ENCODE assay signal across 8 cellular contexts in the genomic region with DNA sequence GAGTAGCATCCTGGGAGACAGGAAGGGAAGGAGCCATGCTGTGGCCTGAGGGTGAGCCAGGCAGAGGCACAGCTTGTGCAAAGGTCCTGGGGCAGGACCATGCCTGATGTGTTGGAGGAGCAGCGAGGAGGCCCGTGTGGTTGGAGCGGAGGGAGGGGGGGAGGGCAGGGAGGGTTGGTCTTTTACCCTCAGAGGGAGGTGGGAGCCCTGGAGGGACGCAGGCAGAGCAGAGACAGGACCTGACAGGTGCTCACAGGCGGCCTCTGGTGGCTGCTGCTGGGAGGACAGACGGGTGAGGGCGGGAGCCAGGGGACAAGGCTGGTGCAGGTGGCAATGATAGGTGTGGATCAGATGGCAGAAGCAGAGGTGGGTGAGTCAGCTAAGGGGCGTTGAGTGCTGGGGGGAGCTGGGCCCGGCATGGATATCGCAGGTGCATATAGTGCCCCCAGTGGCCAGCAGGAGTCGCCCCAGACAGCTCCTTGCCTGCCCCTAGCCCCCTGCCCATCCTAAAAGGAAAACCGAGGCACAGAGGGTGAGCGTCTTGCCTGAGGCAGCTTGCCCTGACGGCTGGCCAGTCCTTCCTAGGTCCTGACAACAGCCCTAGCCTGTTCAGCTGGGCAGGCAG. TPM values are rescaled to one million over a fixed set of nuclear protein-coding genes. Genes with fewer than 3 reads are reported as not detected.
DNase-seq lines count a peak whose midpoint lies in the region; ATAC-seq, FAIRE-seq and TF ChIP-seq lines count a peak whose summit lies in the region.

No MANE protein-coding gene starts in this region.

- H3K9me3 ChIP-seq in fibroblast of lung (ENCODE audit: control insufficient read depth, insufficient read depth, low read depth, low read length) (no peaks in the 10 kb centered on the region), pancreas (no peaks in the 10 kb centered on the region)

- no peak overlapping the region for H3K4me2 ChIP-seq in fibroblast of lung (ENCODE audit: extremely low read depth, insufficient read depth, low read length)

- H3K27me3 ChIP-seq in fibroblast of lung (ENCODE audit: control insufficient read depth, insufficient read depth, low read length), result no peaks in the 10 kb centered on the region
- H3K27me3 ChIP-seq in pancreas, result no peaks in the 10 kb centered on the region

- peak; percentile 65 to 78 for TF ChIP-seq CTCF in fibroblast of lung (conservative IDR thresholded peaks at IDR 0.05 in 1 of 2, IDR thresholded peaks at IDR 0.05 in 1 of 2; ENCODE audit: low read depth in 1 of 2, low read length in 2 of 2)
- TF ChIP-seq CTCF in pancreas (IDR thresholded peaks at IDR 0.05), result peak; percentile 52 to 69 (median 65)

- no peak for FAIRE-seq in pancreas (lab: Jason Lieb, UNC)

- intact Hi-C loops in pancreas (cut with DNase I), result no loop called here

- no peak for TF ChIP-seq POLR2A in GM18505 (IDR thresholded peaks at IDR 0.05; ENCODE audit: borderline replicate concordance, extremely low read depth, insufficient read depth, insufficient read length)

- ATAC-seq in pancreas, result peak; percentile 75 to 89 (median 84)
- no peak for ATAC-seq in GM18505 (IDR thresholded peaks at IDR 0.05; ENCODE audit: unreplicated experiment)
- no peak for ATAC-seq in HG02678 (IDR thresholded peaks at IDR 0.05; ENCODE audit: unreplicated experiment)

- DNase-seq in NCI-H1417 (lab: John Stamatoyannopoulos, UW) (peak in 2 of 3 experiments; percentile 21 to 55), NCI-H1417 treated with DMSO at 0.1 percent for 48 hours (lab: John Stamatoyannopoulos, UW) (no peak), NCI-H69 (lab: John Stamatoyannopoulos, UW) (peak; percentile 87), fibroblast of lung (ENCODE audit: low read depth in 2 of 2) (peak; percentile 14 to 16), pancreas (peak; percentile 39 to 91 (median 76))
- DNase-seq in activated CD8-positive, alpha-beta memory T cell treated with anti-CD3 and anti-CD28 coated beads, Interleukin-2, amount 50 U/mL, for 48 hours, result peak; percentile 93

- no peak overlapping the region for H3K27ac ChIP-seq in fibroblast of lung (ENCODE audit: insufficient read depth, low read length)
- H3K27ac ChIP-seq in pancreas, result no peak overlapping the region

- H3K36me3 ChIP-seq in fibroblast of lung (ENCODE audit: control insufficient read depth, insufficient read depth, low read length) (peaks cover 4% of the 10 kb centered on the region), pancreas (no peaks in the 10 kb centered on the region)

- no peak overlapping the region for H2AFZ ChIP-seq in fibroblast of lung (ENCODE audit: low read length)

- H3K4me3 ChIP-seq in fibroblast of lung (replicated peaks in 1 of 4; ENCODE audit: control extremely low read depth in 1 of 4, insufficient read depth in 1 of 4, low read depth in 3 of 4, low read length in 4 of 4) (no peak overlapping the region), pancreas (no peak overlapping the region)

- WGBS in pancreas, 2 donors, result 11% methylated on average over 13 to 14 of the region's 14 CpGs

- H3K9ac ChIP-seq in fibroblast of lung (ENCODE audit: insufficient read depth, low read length), result no peak overlapping the region

- H3K79me2 ChIP-seq in fibroblast of lung (ENCODE audit: control insufficient read depth, insufficient read depth, low read length), result no peaks in the 10 kb centered on the region

- H4K20me1 ChIP-seq in fibroblast of lung (ENCODE audit: control insufficient read depth, extremely low read depth, insufficient read depth, low read length), result no peaks in the 10 kb centered on the region

- no peaks in the 10 kb centered on the region for H3K4me1 ChIP-seq in fibroblast of lung (ENCODE audit: control insufficient read depth, extremely low read depth, insufficient read depth, low read length)
- H3K4me1 ChIP-seq in pancreas, result no peaks in the 10 kb centered on the region

RNA-seq across cellular contexts. Expression of a gene that starts 9.8 kb away (rescaled TPM):
- total RNA-seq in fibroblast of lung (not detected in 2 replicates), pancreas (1 to 10 TPM in 3 of 6 donors, under 1 TPM in 3; 0.19 to 3.0 (median 0.83) TPM)
- polyA plus RNA-seq in fibroblast of lung (not detected in 2 replicates), pancreas (1 to 10 TPM; 1.3 to 2.4 TPM)
- not detected in 2 replicates for polyA plus RNA-seq in fibroblast of lung (2012)
- polyA minus RNA-seq in fibroblast of lung (ENCODE audit: low replicate concordance), result not detected in 2 replicates

RNA-seq across cellular contexts. Expression of a gene that starts 31.9 kb away (rescaled TPM):
- total RNA-seq in fibroblast of lung (40.8 and 46.2 TPM in 2 replicates), pancreas (10 to 100 TPM; 17.4 to 28.0 (median 23.6) TPM)
- polyA plus RNA-seq in fibroblast of lung (43.7 and 61.4 TPM in 2 replicates), pancreas (10 to 100 TPM; 25.6 to 28.4 TPM)
- polyA plus RNA-seq in fibroblast of lung (2012), result 58.8 and 73.6 TPM in 2 replicates
- polyA minus RNA-seq in fibroblast of lung (ENCODE audit: low replicate concordance), result 184 and 228 TPM in 2 replicates

RNA-seq across cellular contexts. Expression of a gene that starts 52.6 kb away (rescaled TPM):
- total RNA-seq in fibroblast of lung, result not detected in 2 replicates
- polyA plus RNA-seq in fibroblast of lung, result not detected in 2 replicates
- polyA plus RNA-seq in fibroblast of lung (2012), result not detected in 2 replicates
- polyA minus RNA-seq in fibroblast of lung (ENCODE audit: low replicate concordance), result not detected in 2 replicates
- total RNA-seq in pancreas, result 1 to 10 TPM in 1 of 6 donors, under 1 TPM in 3, not detected in 2; 0.67 to 1.1 (median 0.90) TPM
- polyA plus RNA-seq in pancreas, result 1 to 10 TPM in 1 of 2 donors, under 1 TPM in 1; 0.23 to 1.1 TPM

RNA-seq across cellular contexts. Expression of a gene that starts 59.7 kb away (rescaled TPM):
- total RNA-seq in fibroblast of lung (24.4 and 35.8 TPM in 2 replicates), pancreas (10 to 100 TPM; 34.0 to 68.1 (median 42.3) TPM)
- polyA plus RNA-seq in fibroblast of lung (33.0 and 52.5 TPM in 2 replicates), pancreas (10 to 100 TPM; 63.1 to 66.8 TPM)
- polyA plus RNA-seq in fibroblast of lung (2012), result 58.8 and 103 TPM in 2 replicates
- polyA minus RNA-seq in fibroblast of lung (ENCODE audit: low replicate concordance), result 108 and 141 TPM in 2 replicates

Comparison
In these comparisons a context has a peak if more than half of its experiments do, and no peak if none do; other contexts are left out.
1. ATAC-seq: peak in pancreas (4 of 4); none in GM18505 (single experiment) and HG02678 (single experiment).